11 cellular contexts compared by ENCODE assay signal in genomic region chr10:63523015-63523414, GRCh38. TPM values are rescaled to one million over a fixed set of nuclear protein-coding genes. Genes with fewer than 3 reads are reported as not detected.
DNase-seq lines count a peak whose midpoint lies in the region; ATAC-seq, FAIRE-seq and TF ChIP-seq lines count a peak whose summit lies in the region.
"Had no signal": no experiment of that assay in that cellular context is flagged by ENCODE, and none has a peak within 500 bp of the region (broad histone marks: within the 10 kb centered on the region; RNA-seq: fewer than 3 reads in every experiment).

No MANE protein-coding gene starts in this region.

- H3K9me2 ChIP-seq in SK-N-SH, result no peaks in the 10 kb centered on the region

- DNase-seq in SK-N-SH (no peak), substantia nigra (lab: John Stamatoyannopoulos, UW) (no peak), hypothalamus (lab: John Stamatoyannopoulos, UW) (no peak), pancreas (no peak)
- DNase-seq: brain microvascular endothelial cell, midbrain had no signal

- POLR2A ChIA-PET in SK-N-SH (lab: Yijun Ruan, JAX), result interaction anchor here (0.6 to 2.8 kb wide), 4 partner anchors 17 to 106 kb away, joined by 3 to 52 read pairs (median 4); no protein-coding TSS in a partner anchor

- TF ChIP-seq CTCF in SK-N-SH (IDR thresholded peaks at IDR 0.05) (no peak), pancreas (IDR thresholded peaks at IDR 0.05) (no peak)

- intact Hi-C loops in pancreas (cut with DNase I), result loop anchor here in 1 of 3 donors (5.0 kb wide), 1 partner anchor 104 kb away; no protein-coding TSS in a partner anchor

- H3K4me1 ChIP-seq in SK-N-SH (ENCODE audit: control insufficient read depth in 1 of 2, insufficient read depth in 2 of 2, low read depth in 1 of 2, low read length in 1 of 2), result peaks cover 8 to 15% of the 10 kb centered on the region in 2 experiments; a peak in 3 of 4 replicates
- peaks cover 18% of the 10 kb centered on the region for H3K4me1 ChIP-seq in iPS-20b (ENCODE audit: insufficient read depth, low read length)
- peaks cover 6 to 14% (median 14%) of the 10 kb centered on the region in 3 donors for H3K4me1 ChIP-seq in pancreas

- H3K4me3 Mint-ChIP-seq in activated T-helper 17 cell treated with anti-CD3 and anti-CD28 coated beads, Interleukin-2, amount 50 U/mL, for 72 hours, result peak overlapping the region; percentile 93

- H4K20me1 ChIP-seq in SK-N-SH (ENCODE audit: insufficient read depth), result peaks cover 5% of the 10 kb centered on the region

- no peaks in the 10 kb centered on the region for H3K27me3 Mint-ChIP-seq in activated T-helper 17 cell treated with anti-CD3 and anti-CD28 coated beads, Interleukin-2, amount 50 U/mL, for 72 hours
- H3K27me3 Mint-ChIP-seq: stimulated activated memory B cell treated with anti-CD40 and anti-IgM and Interleukin-4, amounts not matched to agents 10 μg/mL and 1 μg/mL and 100 μg/mL, for 72 hours had no signal

- H3K4me2 ChIP-seq in SK-N-SH, result peak overlapping the region; percentile 94

- TF ChIP-seq EP300 in SK-N-SH (IDR thresholded peaks at IDR 0.05; ENCODE audit: borderline replicate concordance in 1 of 2, low read depth in 1 of 2, low read length in 1 of 2), result no peak

- peaks cover 22% of the 10 kb centered on the region for H3K36me3 Mint-ChIP-seq in activated T-helper 17 cell treated with anti-CD3 and anti-CD28 coated beads, Interleukin-2, amount 50 U/mL, for 72 hours (ENCODE audit: low read depth)

- H3K27ac ChIP-seq in SK-N-SH (ENCODE audit: low read depth in 2 of 2, low read length in 1 of 2), result peak overlapping the region; percentile 90 to 98
- H3K27ac ChIP-seq in iPS-20b (ENCODE audit: low read length), result no peak overlapping the region
- peak overlapping the region; percentile 47 for H3K27ac ChIP-seq in substantia nigra (ENCODE audit: low read depth, low read length, poor library complexity, severe bottlenecking)
- H3K27ac ChIP-seq in pancreas, result no peak overlapping the region

- ATAC-seq in SK-N-SH treated with all-trans-retinoic acid at 6 μM for 48 hours (no peak), HG03196 (IDR thresholded peaks at IDR 0.05; ENCODE audit: unreplicated experiment) (no peak), pancreas (no peak)
- no peak for ATAC-seq in activated T-helper 17 cell treated with anti-CD3 and anti-CD28 coated beads, Interleukin-2, amount 50 U/mL, for 72 hours (replicated peaks)
- ATAC-seq: stimulated activated memory B cell treated with anti-CD40 and anti-IgM and Interleukin-4, amounts not matched to agents 10 μg/mL and 1 μg/mL and 100 μg/mL, for 72 hours had no signal

- CTCF ChIA-PET in SK-N-SH (lab: Yijun Ruan, JAX), result interaction anchor here (0.9 to 2.5 kb wide), 6 partner anchors 8 to 357 kb away, joined by 3 to 19 read pairs (median 8); no protein-coding TSS in a partner anchor

- peaks cover 38% of the 10 kb centered on the region for H3K4me1 Mint-ChIP-seq in activated T-helper 17 cell treated with anti-CD3 and anti-CD28 coated beads, Interleukin-2, amount 50 U/mL, for 72 hours

- peak overlapping the region; percentile 94 for H3K27ac Mint-ChIP-seq in activated T-helper 17 cell treated with anti-CD3 and anti-CD28 coated beads, Interleukin-2, amount 50 U/mL, for 72 hours

- H3K4me3 ChIP-seq in SK-N-SH (ENCODE audit: low read depth in 2 of 2, low read length in 1 of 2) (peak overlapping the region; percentile 75 to 91; a peak in 2 of 4 replicates), iPS-20b (ENCODE audit: low read length) (peak overlapping the region; percentile 78; the same call in 1 of the 2 replicates), pancreas (no peak overlapping the region)

- FAIRE-seq in pancreas (lab: Jason Lieb, UNC), result no peak

- H3K9ac ChIP-seq in SK-N-SH (peak overlapping the region; percentile 97), iPS-20b (ENCODE audit: low read depth, low read length) (no peak overlapping the region; the same call in 1 of the 2 replicates)

- no peaks in the 10 kb centered on the region; the same call in 1 of the 2 replicates for H3K9me3 ChIP-seq in SK-N-SH
- no peaks in the 10 kb centered on the region for H3K9me3 ChIP-seq in iPS-20b (ENCODE audit: insufficient read depth, low read depth, low read length)
- no peaks in the 10 kb centered on the region for H3K9me3 ChIP-seq in pancreas

- TF ChIP-seq RAD21 in SK-N-SH (IDR thresholded peaks at IDR 0.05; ENCODE audit: low read length), result no peak

- H3K36me3 ChIP-seq in SK-N-SH (replicated peaks in 1 of 2; ENCODE audit: control insufficient read depth in 1 of 2, insufficient read depth in 2 of 2, low read length in 1 of 2) (peaks cover 5 to 15% of the 10 kb centered on the region in 2 experiments), iPS-20b (ENCODE audit: insufficient read depth, low read depth, low read length) (no peaks in the 10 kb centered on the region), pancreas (no peaks in the 10 kb centered on the region)

- 90% methylated on average over 2 of the region's 2 CpGs for WGBS in SK-N-SH (ENCODE audit: low lambda C conversion rate)
- 66 to 72% methylated on average over 2 of the region's 2 CpGs for WGBS in pancreas, 2 donors

- no peaks in the 10 kb centered on the region for H3K9me3 Mint-ChIP-seq in activated T-helper 17 cell treated with anti-CD3 and anti-CD28 coated beads, Interleukin-2, amount 50 U/mL, for 72 hours
- H3K9me3 Mint-ChIP-seq: stimulated activated memory B cell treated with anti-CD40 and anti-IgM and Interleukin-4, amounts not matched to agents 10 μg/mL and 1 μg/mL and 100 μg/mL, for 72 hours had no signal

- peaks cover 89% of the 10 kb centered on the region for H3K79me2 ChIP-seq in SK-N-SH (ENCODE audit: insufficient read depth)

- H3K27me3 ChIP-seq in SK-N-SH (ENCODE audit: insufficient read depth) (no peaks in the 10 kb centered on the region), iPS-20b (ENCODE audit: insufficient read depth, low read length) (no peaks in the 10 kb centered on the region), pancreas (no peaks in the 10 kb centered on the region)
- H3K27me3 ChIP-seq: brain microvascular endothelial cell had no signal

- H2AFZ ChIP-seq in SK-N-SH (ENCODE audit: low read depth), result no peak overlapping the region

- peaks cover 24% of the 10 kb centered on the region for H3F3A ChIP-seq in SK-N-SH (replicated peaks; ENCODE audit: insufficient read depth)

TF ChIP-seq in SK-N-SH, 30 proteins besides CTCF, POLR2A, EP300 and RAD21 (continues in another document):
- TF ChIP-seq FOSL2 (IDR thresholded peaks at IDR 0.05; ENCODE audit: borderline replicate concordance, low read depth), result no peak
- TF ChIP-seq MEF2A (IDR thresholded peaks at IDR 0.05; ENCODE audit: borderline replicate concordance, low read depth), result no peak
- TF ChIP-seq EZH2phosphoT487 (IDR thresholded peaks at IDR 0.05; ENCODE audit: borderline replicate concordance, low read depth), result no peak
- TF ChIP-seq RXRA (IDR thresholded peaks at IDR 0.05; ENCODE audit: borderline replicate concordance, low read depth), result no peak
- TF ChIP-seq NRF1 (IDR thresholded peaks at IDR 0.05; ENCODE audit: low read depth, low read length), result no peak

TF ChIP-seq in SK-N-SH treated with all-trans-retinoic acid at 6 μM for 48 hours, 23 proteins besides CTCF, POLR2A, EP300 and RAD21 (continues in another document):
- TF ChIP-seq, protein P1, sequence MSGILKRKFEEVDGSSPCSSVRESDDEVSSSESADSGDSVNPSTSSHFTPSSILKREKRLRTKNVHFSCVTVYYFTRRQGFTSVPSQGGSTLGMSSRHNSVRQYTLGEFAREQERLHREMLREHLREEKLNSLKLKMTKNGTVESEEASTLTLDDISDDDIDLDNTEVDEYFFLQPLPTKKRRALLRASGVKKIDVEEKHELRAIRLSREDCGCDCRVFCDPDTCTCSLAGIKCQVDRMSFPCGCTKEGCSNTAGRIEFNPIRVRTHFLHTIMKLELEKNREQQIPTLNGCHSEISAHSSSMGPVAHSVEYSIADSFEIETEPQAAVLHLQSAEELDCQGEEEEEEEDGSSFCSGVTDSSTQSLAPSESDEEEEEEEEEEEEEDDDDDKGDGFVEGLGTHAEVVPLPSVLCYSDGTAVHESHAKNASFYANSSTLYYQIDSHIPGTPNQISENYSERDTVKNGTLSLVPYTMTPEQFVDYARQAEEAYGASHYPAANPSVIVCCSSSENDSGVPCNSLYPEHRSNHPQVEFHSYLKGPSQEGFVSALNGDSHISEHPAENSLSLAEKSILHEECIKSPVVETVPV (CRISPR knock-in tag; IDR thresholded peaks at IDR 0.05), result no peak
- no peak for TF ChIP-seq ZNF70 (CRISPR knock-in tag; IDR thresholded peaks at IDR 0.05)
- TF ChIP-seq ZNF8 (CRISPR knock-in tag; IDR thresholded peaks at IDR 0.05), result no peak
- no peak for TF ChIP-seq TCF4 (CRISPR knock-in tag; IDR thresholded peaks at IDR 0.05; ENCODE audit: borderline replicate concordance)
- no peak for TF ChIP-seq PPARA (CRISPR knock-in tag; IDR thresholded peaks at IDR 0.05; ENCODE audit: borderline replicate concordance)
- TF ChIP-seq PATZ1 (CRISPR knock-in tag; IDR thresholded peaks at IDR 0.05; ENCODE audit: borderline replicate concordance), result no peak
- TF ChIP-seq GLIS3 (CRISPR knock-in tag; IDR thresholded peaks at IDR 0.05), result no peak
- no peak for TF ChIP-seq ISL1 (CRISPR knock-in tag; IDR thresholded peaks at IDR 0.05)

RNA-seq across cellular contexts. Expression of gene REEP3, which starts 1.8 kb away (rescaled TPM):
- polyA plus RNA-seq in SK-N-SH (2012; rRNA removed) (7.6 and 9.6 TPM in 2 replicates), pancreas (1 to 10 TPM; 2.7 to 7.9 TPM)
- polyA plus RNA-seq in SK-N-SH (2012; cell fraction: cytosol; rRNA removed), result 13.0 and 17.1 TPM in 2 replicates
- 2.8 and 4.7 TPM in 2 replicates for polyA plus RNA-seq in SK-N-SH (2012; cell fraction: nucleus; rRNA removed)
- 10 to 100 TPM; 18.5 to 20.0 TPM for total RNA-seq in activated T-helper 17 cell treated with anti-CD3 and anti-CD28 coated beads, Interleukin-2, amount 50 U/mL, for 72 hours
- total RNA-seq in pancreas, result 10 to 100 TPM in 3 of 6 donors, 1 to 10 TPM in 3; 8.9 to 21.3 (median 11.4) TPM

RNA-seq across cellular contexts. Expression of gene JMJD1C, which starts 57.2 kb away (rescaled TPM):
- polyA plus RNA-seq in SK-N-SH (2012; rRNA removed) (11.7 and 15.3 TPM in 2 replicates), pancreas (10 to 100 TPM; 25.6 to 39.9 TPM)
- 11.6 and 12.5 TPM in 2 replicates for polyA plus RNA-seq in SK-N-SH (2012; cell fraction: cytosol; rRNA removed)
- polyA plus RNA-seq in SK-N-SH (2012; cell fraction: nucleus; rRNA removed), result 21.6 and 49.9 TPM in 2 replicates
- total RNA-seq in activated T-helper 17 cell treated with anti-CD3 and anti-CD28 coated beads, Interleukin-2, amount 50 U/mL, for 72 hours, result 10 to 100 TPM; 68.7 to 74.5 TPM
- 10 to 100 TPM; 26.5 to 56.9 (median 37.2) TPM for total RNA-seq in pancreas

Comparison
In these comparisons a context has a peak if more than half of its experiments do, and no peak if none do; other contexts are left out.
1. H3K27ac ChIP-seq: peak in SK-N-SH (2 of 2) and substantia nigra (single experiment); none in iPS-20b (single experiment) and pancreas (0 of 4).
2. H3K4me3 ChIP-seq: peak in SK-N-SH (2 of 2) and iPS-20b (single experiment); none in pancreas (0 of 4).